In genomic region chr13:84997858-84998257, GRCh38 we compare ENCODE assay signal across 27 cellular contexts.
"Had no signal": no experiment of that assay in that cellular context is flagged by ENCODE, and none has a peak within 500 bp of the region (broad histone marks: within the 10 kb centered on the region; RNA-seq: fewer than 3 reads in every experiment).

No MANE protein-coding gene starts in this region.

- FAIRE-seq: astrocyte had no signal

- H3K36me3 ChIP-seq: adrenal gland, breast epithelium, Peyer's patch had no signal

- H3K27ac ChIP-seq: adrenal gland, body of pancreas, breast epithelium, Peyer's patch, RWPE1 had no signal

- H3K9me3 ChIP-seq: adrenal gland, body of pancreas, breast epithelium, Peyer's patch had no signal

- H3K27me3 ChIP-seq: adrenal gland, body of pancreas, breast epithelium, Peyer's patch had no signal

- H3K4me1 ChIP-seq: adrenal gland, body of pancreas, breast epithelium, Peyer's patch had no signal

- H3K4me3 ChIP-seq: adrenal gland, body of pancreas, breast epithelium, Peyer's patch had no signal

- ATAC-seq: activated CD8-positive, alpha-beta T cell treated with anti-CD3 and anti-CD28 coated beads, Interleukin-2, amount 10 ng/mL, durations not matched to agents 7 days and 5 days; body of pancreas; PC-3; Right ventricle myocardium inferior had no signal

- DNase-seq: activated CD4-positive, alpha-beta T cell treated with anti-CD3 and anti-CD28 coated beads, Interleukin-2, amount 10 ng/mL, durations not matched to agents 24 days and 14 days; activated CD4-positive, alpha-beta T cell treated with anti-CD3 and anti-CD28 coated beads, Interleukin-2, amount 50 U/mL, for 48 hours; activated CD8-positive, alpha-beta T cell treated with anti-CD3 and anti-CD28 coated beads, Interleukin-2, amount 10 ng/mL, durations not matched to agents 7 days and 5 days; activated gamma-delta T cell; activated naive CD4-positive, alpha-beta T cell treated with Interleukin-2 at 50 U/mL for 16 hours; activated naive CD8-positive, alpha-beta T cell treated with anti-CD3 and anti-CD28 coated beads, Interleukin-2, amount 10 ng/mL, durations not matched to agents 7 days and 5 days; activated T-cell treated with anti-CD3 and anti-CD28 coated beads, Interleukin-2, amount 50 U/mL, for 24 hours; adrenal gland; body of pancreas; KG1; NCI-H1092 treated with DMSO at 0.1 percent for 48 hours; NCI-H1417; NCI-H146; NCI-H1930; NCI-H2081 treated with DMSO at 0.1 percent for 48 hours; NCI-H510A; NCI-H526; NCI-H748 treated with DMSO at 0.1 percent for 48 hours; NK-92 treated with Interleukin-12 subunit alpha and Interleukin-12 subunit beta, amount 100 ng/mL, for 24 hours; PC-3; Peyer's patch; SIG-M5; T1000 had no signal
